9 cellular contexts compared by ENCODE assay signal in the genomic region with DNA sequence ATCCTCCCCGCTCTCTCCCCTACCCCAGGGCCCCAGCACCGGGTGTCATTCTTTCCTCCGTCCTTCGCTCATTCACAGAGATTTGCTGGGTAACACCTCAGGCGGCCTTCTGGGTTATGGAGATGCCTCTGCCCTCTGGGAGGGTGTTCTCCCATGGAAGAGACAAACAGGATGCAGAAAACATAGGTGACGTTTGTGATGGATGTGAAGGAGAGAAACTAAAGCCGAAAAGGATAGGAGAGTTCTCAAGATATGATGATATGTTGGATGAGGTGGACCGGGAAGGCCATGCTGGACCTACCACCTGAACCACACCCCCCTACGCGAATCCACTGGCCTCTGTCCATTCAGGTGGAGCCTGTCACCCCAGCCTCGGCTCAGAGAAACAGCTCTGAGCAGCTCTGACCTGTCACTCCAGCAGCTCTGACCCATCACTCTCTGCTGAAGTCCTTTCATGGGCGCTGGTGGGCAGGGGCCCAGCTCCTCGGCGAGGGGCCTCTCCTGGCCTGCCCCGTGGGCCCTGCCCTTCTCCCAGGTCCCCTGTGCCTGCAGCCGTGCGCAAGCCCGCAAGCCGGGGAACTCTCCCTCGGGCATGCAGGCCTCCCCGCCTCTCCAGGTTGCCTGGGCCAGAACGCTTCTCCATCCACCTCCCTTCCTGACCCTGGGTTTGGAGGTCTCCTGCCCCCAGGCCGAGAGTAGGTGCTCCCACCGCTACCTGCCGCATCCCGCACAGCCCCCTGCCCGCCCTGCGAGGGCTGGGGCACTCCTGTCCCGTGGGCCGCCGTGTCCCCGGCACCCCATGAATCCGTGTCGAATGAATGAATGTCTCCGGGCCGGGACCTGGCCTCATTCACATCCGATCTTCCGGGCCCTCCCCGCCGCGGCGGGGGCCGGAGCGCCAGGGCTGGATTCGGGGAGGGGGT. TPM values are rescaled to one million over a fixed set of nuclear protein-coding genes. Genes with fewer than 3 reads are reported as not detected.
DNase-seq lines count a peak whose midpoint lies in the region; ATAC-seq and TF ChIP-seq lines count a peak whose summit lies in the region.
"Had no signal": no experiment of that assay in that cellular context is flagged by ENCODE, and none has a peak within 500 bp of the region (broad histone marks: within the 10 kb centered on the region; RNA-seq: fewer than 3 reads in every experiment).

No MANE protein-coding gene starts in this region.

- WGBS in lung, 2 donors: 35 to 47% methylated on average over 35 to 45 of the region's 45 CpGs

- intact Hi-C loops in activated naive CD4-positive, alpha-beta T cell treated with anti-CD3 and anti-CD28 coated beads for 36 hours (cut with micrococcal nuclease): loop anchor here (5.0 kb wide), 1 partner anchor 64 kb away; no protein-coding TSS in a partner anchor
- intact Hi-C loops in upper lobe of right lung (cut with DNase I): no loop called here

- H3K27ac ChIP-seq in caudate nucleus (ENCODE audit: low read depth, low read length): peak overlapping the region; percentile 67
- H3K27ac ChIP-seq in lung (ENCODE audit: low read depth in 1 of 2, low read length in 1 of 2): no peak overlapping the region
- H3K27ac ChIP-seq in upper lobe of right lung: no peak overlapping the region

- CTCF ChIA-PET in activated naive CD4-positive, alpha-beta T cell treated with anti-CD3 and anti-CD28 coated beads for 36 hours (lab: Charles Lee): no interaction called here

- TF ChIP-seq CTCF in lung (IDR thresholded peaks at IDR 0.05; ENCODE audit: control extremely low read depth, extremely low read depth) (no peak), upper lobe of right lung (IDR thresholded peaks at IDR 0.05) (no peak)

- H3K36me3 Mint-ChIP-seq in activated naive CD4-positive, alpha-beta T cell treated with anti-CD3 and anti-CD28 coated beads for 36 hours (ENCODE audit: low read depth): no peaks in the 10 kb centered on the region

- H3K4me1 ChIP-seq in lung (ENCODE audit: control insufficient read depth in 2 of 2, insufficient read depth in 2 of 2, low read length in 2 of 2) (peaks cover 0 to 6% of the 10 kb centered on the region in 2 donors), upper lobe of right lung (peaks cover 7% of the 10 kb centered on the region)

- H3K36me3 ChIP-seq in lung (ENCODE audit: control insufficient read depth in 2 of 2, insufficient read depth in 2 of 2, low read length in 2 of 2): no peaks in the 10 kb centered on the region
- H3K36me3 ChIP-seq in upper lobe of right lung: no peaks in the 10 kb centered on the region

- no peaks in the 10 kb centered on the region for H3K9me3 Mint-ChIP-seq in activated naive CD4-positive, alpha-beta T cell treated with anti-CD3 and anti-CD28 coated beads for 36 hours

- H3K9me3 ChIP-seq in lung (ENCODE audit: control insufficient read depth in 2 of 2, insufficient read depth in 1 of 2, low read length in 1 of 2) (no peaks in the 10 kb centered on the region), upper lobe of right lung (no peaks in the 10 kb centered on the region)

- peaks cover 8% of the 10 kb centered on the region for H3K4me1 Mint-ChIP-seq in activated naive CD4-positive, alpha-beta T cell treated with anti-CD3 and anti-CD28 coated beads for 36 hours (ENCODE audit: low read depth)

- H3K27me3 Mint-ChIP-seq in activated naive CD4-positive, alpha-beta T cell treated with anti-CD3 and anti-CD28 coated beads for 36 hours (ENCODE audit: low read depth): peaks cover 12% of the 10 kb centered on the region

- peak overlapping the region; percentile 58 for H3K4me3 Mint-ChIP-seq in activated naive CD4-positive, alpha-beta T cell treated with anti-CD3 and anti-CD28 coated beads for 36 hours

- no peak overlapping the region for H3K27ac Mint-ChIP-seq in activated naive CD4-positive, alpha-beta T cell treated with anti-CD3 and anti-CD28 coated beads for 36 hours

- H3K27me3 ChIP-seq in lung (ENCODE audit: control insufficient read depth, insufficient read depth): no peaks in the 10 kb centered on the region
- H3K27me3 ChIP-seq in upper lobe of right lung: no peaks in the 10 kb centered on the region

- ATAC-seq in lung (ENCODE audit: insufficient read depth, low FRiP score) (no peak), upper lobe of right lung (no peak), GM19455 (IDR thresholded peaks at IDR 0.05; ENCODE audit: unreplicated experiment) (no peak), HG02642 (IDR thresholded peaks at IDR 0.05; ENCODE audit: poor library complexity, unreplicated experiment) (no peak)

- DNase-seq in activated naive CD4-positive, alpha-beta T cell treated with anti-CD3 and anti-CD28 coated beads for 36 hours: no peak
- no peak for DNase-seq in activated naive CD4-positive, alpha-beta T cell treated with Interleukin-2 at 50 U/mL for 16 hours
- DNase-seq in caudate nucleus (lab: John Stamatoyannopoulos, UW) (peak in 3 of 61 donors; percentile 46 to 59 (median 52)), lung (ENCODE audit: low spot score) (no peak), upper lobe of right lung (no peak), germinal center (ENCODE audit: low spot score) (no peak)
- DNase-seq: GF-D8 had no signal

- H3K4me3 ChIP-seq in lung (peak overlapping the region; percentile 17), upper lobe of right lung (peak overlapping the region; percentile 39)

RNA-seq across cellular contexts. Expression of a gene that starts 0.7 kb away (rescaled TPM):
- 10 to 100 TPM; 22.4 to 23.3 TPM for total RNA-seq in activated naive CD4-positive, alpha-beta T cell treated with anti-CD3 and anti-CD28 coated beads for 36 hours
- total RNA-seq in lung: 10 to 100 TPM in 1 of 2 donors, 1 to 10 TPM in 1; 7.0 to 27.5 TPM
- polyA plus RNA-seq in lung: 1 to 10 TPM; 5.8 to 6.1 TPM
- 5.7 TPM for total RNA-seq in upper lobe of right lung
